In the genomic region with DNA sequence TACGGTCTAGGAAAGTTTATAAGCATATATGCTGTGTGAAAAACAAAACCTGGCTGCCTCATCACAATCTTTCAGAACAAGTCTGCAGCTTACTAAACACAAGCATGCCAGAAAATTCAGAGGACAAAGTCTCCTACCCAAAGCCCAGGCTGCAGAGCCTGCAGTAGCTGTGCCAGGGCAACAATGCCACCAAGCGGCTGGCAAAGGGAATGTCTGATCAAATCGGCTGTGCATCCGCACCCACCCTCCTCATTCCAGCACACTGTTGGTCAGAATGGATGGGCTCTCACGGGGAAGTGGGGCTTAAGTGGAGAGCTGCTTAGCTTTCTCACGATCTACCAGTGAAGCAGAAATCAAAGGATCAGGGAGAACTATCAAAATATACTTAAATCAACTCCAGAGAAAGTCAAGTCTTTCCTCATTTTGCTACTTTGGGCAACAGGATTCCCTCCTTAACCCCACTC, we compare ENCODE assay signal across 8 cellular contexts.
DNase-seq lines count a peak whose midpoint lies in the region; ATAC-seq, FAIRE-seq and TF ChIP-seq lines count a peak whose summit lies in the region.

No MANE protein-coding gene starts in this region.

- no peak overlapping the region for H3K4me2 ChIP-seq in keratinocyte (ENCODE audit: control insufficient read depth, extremely low read depth, insufficient read depth, low read depth, low read length)

- peaks cover 0 to 2% of the 10 kb centered on the region in 2 donors for H3K27me3 Mint-ChIP-seq in CD8-positive, alpha-beta memory T cell

- FAIRE-seq in bronchial epithelial cell (lab: Jason Lieb, UNC) (no peak), keratinocyte (lab: Jason Lieb, UNC) (peak; percentile 84)

- peaks cover 37% of the 10 kb centered on the region for H3K36me3 ChIP-seq in CD8-positive, alpha-beta memory T cell (ENCODE audit: insufficient read depth, low read length)
- H3K36me3 ChIP-seq in H7 (replicated peaks; ENCODE audit: control insufficient read depth, insufficient read depth, low read length) = peaks cover 2% of the 10 kb centered on the region
- peaks cover 11% of the 10 kb centered on the region for H3K36me3 ChIP-seq in bronchial epithelial cell (ENCODE audit: control insufficient read depth, insufficient read depth, low read length)
- peaks cover 9 to 15% of the 10 kb centered on the region in 2 experiments for H3K36me3 ChIP-seq in keratinocyte (ENCODE audit: control insufficient read depth in 2 of 2, extremely low read depth in 1 of 2, insufficient read depth in 2 of 2, low read length in 2 of 2)

- H3K4me1 Mint-ChIP-seq in CD8-positive, alpha-beta memory T cell = peaks cover 50 to 70% (median 64%) of the 10 kb centered on the region in 3 donors

- H3K9me3 ChIP-seq in CD8-positive, alpha-beta memory T cell (ENCODE audit: low read length) = no peaks in the 10 kb centered on the region
- no peaks in the 10 kb centered on the region for H3K9me3 ChIP-seq in keratinocyte (ENCODE audit: control insufficient read depth, low read depth, low read length)

- peak; percentile 30 to 67 (median 36) for DNase-seq in CD8-positive, alpha-beta memory T cell
- DNase-seq in H7 (peak; percentile 87), NCI-H2171 treated with DMSO at 0.1 percent for 48 hours (lab: John Stamatoyannopoulos, UW) (peak; percentile 76), bronchial epithelial cell (ENCODE audit: low read depth) (peak; percentile 58), keratinocyte (ENCODE audit: low read depth, low spot score) (peak; percentile 46)
- peak; percentile 42 to 51 for DNase-seq in stimulated activated CD4-positive, alpha-beta T cell treated with anti-CD3 and anti-CD28 coated beads, Interleukin-15, amount 100 ng/mL, for 48 hours (ENCODE audit: low read depth in 2 of 2)

- H3K27ac Mint-ChIP-seq in CD8-positive, alpha-beta memory T cell = peak overlapping the region; percentile 40 to 97 (median 78)

- H3K9me3 Mint-ChIP-seq in CD8-positive, alpha-beta memory T cell = no peaks in the 10 kb centered on the region

- H3K4me3 Mint-ChIP-seq in CD8-positive, alpha-beta memory T cell = peak overlapping the region in 4 of 7 donors; percentile 9 to 61 (median 16)

- no peaks in the 10 kb centered on the region for H3K9me1 ChIP-seq in keratinocyte (ENCODE audit: control insufficient read depth, extremely low read depth, insufficient read depth, low read length)

- no peak overlapping the region for H3K27ac ChIP-seq in CD8-positive, alpha-beta memory T cell (ENCODE audit: low read depth, low read length)
- H3K27ac ChIP-seq in VCaP = no peak overlapping the region; the same call in 1 of the 2 replicates
- H3K27ac ChIP-seq in keratinocyte (ENCODE audit: control insufficient read depth, insufficient read depth, low read length) = peak overlapping the region; percentile 91

- H2AFZ ChIP-seq in keratinocyte (ENCODE audit: control insufficient read depth, low read length) = no peak overlapping the region

- H3K4me3 ChIP-seq in CD8-positive, alpha-beta memory T cell (ENCODE audit: low read length) = no peak overlapping the region
- H3K4me3 ChIP-seq in H7 (ENCODE audit: insufficient read depth, low read depth, low read length) (no peak overlapping the region), bronchial epithelial cell (ENCODE audit: low read depth, low read length) (no peak overlapping the region), keratinocyte (ENCODE audit: control insufficient read depth in 2 of 3, extremely low read depth in 1 of 3, insufficient read depth in 2 of 3, low read depth in 1 of 3, low read length in 3 of 3) (no peak overlapping the region)

- H3K27me3 ChIP-seq in CD8-positive, alpha-beta memory T cell (ENCODE audit: insufficient read depth, low read length, poor library complexity, severe bottlenecking) = no peaks in the 10 kb centered on the region
- H3K27me3 ChIP-seq in H7 (ENCODE audit: control insufficient read depth, insufficient read depth, low read length) (no peaks in the 10 kb centered on the region), bronchial epithelial cell (ENCODE audit: control insufficient read depth, insufficient read depth, low read length) (no peaks in the 10 kb centered on the region), keratinocyte (ENCODE audit: control insufficient read depth, extremely low read depth, insufficient read depth, low read length) (no peaks in the 10 kb centered on the region)

- peaks cover 36% of the 10 kb centered on the region for H3K79me2 ChIP-seq in keratinocyte (ENCODE audit: control insufficient read depth, insufficient read depth, low read length)

- dilution Hi-C loops in keratinocyte (cut with MboI; ENCODE audit: extremely low pct_ligation_motif_present, low sequenced_read_pairs) = no loop called here

- CTCF ChIA-PET in CD8-positive, alpha-beta memory T cell (lab: Charles Lee) = interaction anchor here (0.7 to 2.4 kb wide), 12 partner anchors 9 to 263 kb away, joined by 3 to 7 read pairs (median 3); no protein-coding TSS in a partner anchor

- TF ChIP-seq CTCF in VCaP (conservative IDR thresholded peaks at IDR 0.05) (peak; percentile 97), bronchial epithelial cell (IDR thresholded peaks at IDR 0.05; ENCODE audit: insufficient read depth, low read length, severe bottlenecking) (peak; percentile 90), keratinocyte (optimal IDR thresholded peaks at IDR 0.05 in 1 of 3, IDR thresholded peaks at IDR 0.05 in 1 of 3, conservative IDR thresholded peaks at IDR 0.05 in 1 of 3; ENCODE audit: extremely low read depth in 1 of 3, insufficient read depth in 2 of 3, low read length in 3 of 3) (peak; percentile 91 to 98 (median 98))

- peaks cover 41% of the 10 kb centered on the region for H3K4me1 ChIP-seq in CD8-positive, alpha-beta memory T cell (ENCODE audit: insufficient read depth, low read length)
- H3K4me1 ChIP-seq in keratinocyte (ENCODE audit: control insufficient read depth, extremely low read depth, insufficient read depth, low read length) = peaks cover 36% of the 10 kb centered on the region

- H3K36me3 Mint-ChIP-seq in CD8-positive, alpha-beta memory T cell = peaks cover 4 to 69% (median 15%) of the 10 kb centered on the region in 3 donors

- POLR2A ChIA-PET in CD8-positive, alpha-beta memory T cell (lab: Charles Lee) = no interaction called here

- ATAC-seq in HG02623 (IDR thresholded peaks at IDR 0.05; ENCODE audit: unreplicated experiment) = no peak

- H4K20me1 ChIP-seq in keratinocyte (ENCODE audit: control insufficient read depth, extremely low read depth, insufficient read depth, low read length) = no peaks in the 10 kb centered on the region

- H3K9ac ChIP-seq in keratinocyte (ENCODE audit: control insufficient read depth, extremely low read depth, insufficient read depth, low read length) = peak overlapping the region; percentile 14

Comparison
In these comparisons a context has a peak if more than half of its experiments do, and no peak if none do; other contexts are left out.
1. DNase-seq: peak in every context shown above with its lines; median percentile 87 in H7; 76 in NCI-H2171 treated with DMSO at 0.1 percent for 48 hours; 58 in bronchial epithelial cell; 46 in stimulated activated CD4-positive, alpha-beta T cell treated with anti-CD3 and anti-CD28 coated beads, Interleukin-15, amount 100 ng/mL, for 48 hours; 46 in keratinocyte; 36 in CD8-positive, alpha-beta memory T cell.